In the genomic region with DNA sequence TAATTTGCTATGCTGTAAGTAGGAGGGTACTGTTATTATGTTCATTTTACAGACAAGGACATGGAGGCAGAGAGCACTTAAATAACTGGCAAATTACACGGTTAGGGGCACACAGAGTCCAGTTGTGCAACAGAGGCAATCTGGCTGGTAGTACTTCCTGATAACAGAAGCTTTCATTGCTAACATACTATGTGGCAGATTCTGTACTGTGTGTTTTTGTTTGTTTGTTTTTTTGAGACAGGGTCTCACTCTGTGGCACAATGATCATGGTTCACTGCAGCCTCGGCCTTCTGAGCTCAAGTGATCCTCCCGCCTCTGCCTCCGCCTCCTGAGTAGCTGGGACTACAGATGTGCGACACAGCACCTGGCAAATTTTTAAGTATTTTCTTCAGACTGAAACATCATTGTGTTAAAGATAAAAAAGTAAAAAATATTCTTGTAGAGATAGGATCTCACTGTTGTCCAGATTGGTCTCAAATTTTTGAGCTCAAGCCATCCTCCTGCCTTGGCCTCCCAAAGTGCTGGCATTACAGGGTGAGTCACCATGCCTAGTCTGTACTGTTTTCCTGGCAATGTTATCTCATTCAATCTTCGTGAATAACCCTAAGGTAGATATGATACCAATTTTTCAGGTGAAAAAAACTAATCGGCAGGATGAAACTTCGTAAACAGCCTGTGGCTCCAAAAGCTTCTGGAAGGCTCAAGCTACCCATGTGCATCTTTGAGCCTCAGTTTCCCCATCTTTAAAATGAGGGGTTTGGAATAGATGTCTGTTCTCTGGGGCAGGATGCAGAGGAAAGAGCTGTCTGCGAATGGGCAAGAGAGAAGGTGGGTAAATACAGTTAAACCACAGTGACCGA, we compare ENCODE assay signal across 8 cellular contexts. TPM values are rescaled to one million over a fixed set of nuclear protein-coding genes. Genes with fewer than 3 reads are reported as not detected.
A peak's percentile ranks its signal among the peaks of the same experiment; 100 is the strongest.
DNase-seq lines count a peak whose midpoint lies in the region; ATAC-seq and TF ChIP-seq lines count a peak whose summit lies in the region.

No MANE protein-coding gene starts in this region.

- H3K4me3 ChIP-seq in HCT116 (replicated peaks in 1 of 2; ENCODE audit: low read depth in 1 of 2, low read length in 2 of 2) (peak overlapping the region; percentile 71 to 78), esophagus (ENCODE audit: low read depth in 1 of 2, low read length in 2 of 2) (peak overlapping the region; percentile 84 to 97), gastrocnemius medialis (peak overlapping the region; percentile 69 to 96 (median 91))

- TF ChIP-seq RAD21 in HCT116 (IDR thresholded peaks at IDR 0.05; ENCODE audit: low read depth): no peak

- no peaks in the 10 kb centered on the region; the same call in 1 of the 2 replicates for H3K79me2 ChIP-seq in HCT116 (ENCODE audit: insufficient read depth, low read length)

- BruUV-seq in HCT116 (replicated peaks; lab: Mats Ljungman, UMichigan): TSS peak; percentile 95

- TF ChIP-seq CTCF in HCT116 (IDR thresholded peaks at IDR 0.05 in 2 of 3, conservative IDR thresholded peaks at IDR 0.05 in 1 of 3; ENCODE audit: borderline replicate concordance in 1 of 3, insufficient read depth in 1 of 3, low read depth in 2 of 3, low read length in 2 of 3): no peak
- TF ChIP-seq CTCF in gastrocnemius medialis (IDR thresholded peaks at IDR 0.05 in 4 of 5, conservative IDR thresholded peaks at IDR 0.05 in 1 of 5): no peak

- POLR2A ChIA-PET in HCT116 (lab: Charles Lee): interaction anchor here (1.0 to 2.1 kb wide), 4 partner anchors 8 to 78 kb away, joined by 3 to 15 read pairs (median 4); no protein-coding TSS in a partner anchor

- in situ Hi-C loops in gastrocnemius medialis (cut with MboI; ENCODE audit: low sequenced_read_pairs in 4 of 4): loop anchor here in 1 of 4 donors (10.0 kb wide), 1 partner anchor 201 kb away; the partner anchor contains the start of gene RPS13
- in situ Hi-C loops in G401 (cut with HindIII; ENCODE audit: low sequenced_read_pairs): no loop called here

- H3K36me3 ChIP-seq in HCT116 (ENCODE audit: control insufficient read depth in 1 of 2, insufficient read depth in 2 of 2, low read length in 2 of 2): no peaks in the 10 kb centered on the region
- H3K36me3 ChIP-seq in esophagus (ENCODE audit: control insufficient read depth in 2 of 2, insufficient read depth in 2 of 2, low read length in 1 of 2): no peaks in the 10 kb centered on the region
- no peaks in the 10 kb centered on the region for H3K36me3 ChIP-seq in gastrocnemius medialis

- peak overlapping the region; percentile 37 for H2AFZ ChIP-seq in HCT116 (ENCODE audit: low read depth, low read length, poor library complexity, severe bottlenecking)

- CTCF ChIA-PET in HCT116 (lab: Charles Lee): interaction anchor here (0.8 to 1.3 kb wide), 4 partner anchors 8 to 490 kb away, joined by 3 to 6 read pairs (median 3); no protein-coding TSS in a partner anchor

- DNase-seq in HCT116 (ENCODE audit: low read depth, low spot score) (no peak), SIG-M5 treated with dmso at 0.1 percent for 504 hours (lab: John Stamatoyannopoulos, UW; ENCODE audit: unreplicated experiment) (peak; percentile 85), gastrocnemius medialis (no peak), NCI-H187 treated with DMSO at 0.1 percent for 48 hours (lab: John Stamatoyannopoulos, UW) (no peak), G401 (ENCODE audit: low spot score) (no peak), ureter (ENCODE audit: low spot score) (no peak)

- RAD21 ChIA-PET in HCT116 (lab: Charles Lee; ENCODE audit: low non-redundant PET in 1 of 2, low total read pairs in 2 of 2, uncharacterized antibody in 2 of 2, unreplicated experiment in 2 of 2): no interaction called here

- H3K9me3 ChIP-seq in HCT116 (ENCODE audit: control insufficient read depth in 1 of 2, insufficient read depth in 1 of 2, low read depth in 1 of 2, low read length in 2 of 2) (no peaks in the 10 kb centered on the region), esophagus (ENCODE audit: control insufficient read depth in 2 of 2, insufficient read depth in 1 of 2, low read depth in 1 of 2, low read length in 1 of 2) (no peaks in the 10 kb centered on the region), gastrocnemius medialis (no peaks in the 10 kb centered on the region)

- no peaks in the 10 kb centered on the region for H3K27me3 ChIP-seq in HCT116 (ENCODE audit: insufficient read depth, low read length)
- H3K27me3 ChIP-seq in esophagus (ENCODE audit: control insufficient read depth in 1 of 2, insufficient read depth in 2 of 2, low read length in 2 of 2): no peaks in the 10 kb centered on the region
- no peaks in the 10 kb centered on the region for H3K27me3 ChIP-seq in gastrocnemius medialis

- no peak for ATAC-seq in HCT116
- no peak for ATAC-seq in gastrocnemius medialis
- ATAC-seq in HG02588 (IDR thresholded peaks at IDR 0.05; ENCODE audit: unreplicated experiment): no peak

- H3K9ac ChIP-seq in HCT116 (ENCODE audit: low read length): peak overlapping the region; percentile 69

- H3K9me2 ChIP-seq in HCT116 (ENCODE audit: insufficient read depth): no peaks in the 10 kb centered on the region

- H3K27ac ChIP-seq in HCT116 (ENCODE audit: low read depth, low read length) (peak overlapping the region; percentile 67), esophagus (ENCODE audit: low read depth in 2 of 2, low read length in 1 of 2) (peak overlapping the region; percentile 86 to 91), gastrocnemius medialis (peak overlapping the region; percentile 88 to 93 (median 88))

- intact Hi-C loops in HCT116 (cut with micrococcal nuclease) (no loop called here), gastrocnemius medialis (cut with DNase I; ENCODE audit: low total_unique reads) (loop anchor here (2.0 to 5.0 kb wide), 3 partner anchors 67 to 198 kb away; partner anchors contain the start of gene RPS13)

- peak overlapping the region; percentile 81 for H3K4me2 ChIP-seq in HCT116 (ENCODE audit: low read length)

- peaks cover 10 to 30% of the 10 kb centered on the region in 2 experiments; a peak in 3 of 4 replicates for H3K4me1 ChIP-seq in HCT116 (ENCODE audit: control insufficient read depth in 1 of 2, insufficient read depth in 2 of 2, low read length in 2 of 2)
- H3K4me1 ChIP-seq in esophagus (ENCODE audit: control insufficient read depth in 2 of 2, insufficient read depth in 2 of 2, low read length in 1 of 2): peaks cover 0 to 12% of the 10 kb centered on the region in 2 donors
- peaks cover 11 to 19% of the 10 kb centered on the region in 2 donors for H3K4me1 ChIP-seq in gastrocnemius medialis

- 57 to 61% methylated on average over 10 of the region's 10 CpGs for WGBS in esophagus, 2 donors

- TF ChIP-seq POLR2A in HCT116 (IDR thresholded peaks at IDR 0.05; ENCODE audit: borderline replicate concordance, extremely low read depth, insufficient read depth, insufficient read length) (no peak), gastrocnemius medialis (IDR thresholded peaks at IDR 0.05) (no peak)

- no peaks in the 10 kb centered on the region for H4K20me1 ChIP-seq in HCT116 (ENCODE audit: insufficient read depth)

TF ChIP-seq in HCT116, 20 proteins besides CTCF, POLR2A, EP300 and RAD21:
- TF ChIP-seq MAX (IDR thresholded peaks at IDR 0.05) (no peak), EGR1 (IDR thresholded peaks at IDR 0.05; ENCODE audit: low read depth) (no peak), CBX3 (IDR thresholded peaks at IDR 0.05; ENCODE audit: low read depth) (no peak), EZH2 (IDR thresholded peaks at IDR 0.05) (no peak), JUND (IDR thresholded peaks at IDR 0.05) (no peak), SRF (IDR thresholded peaks at IDR 0.05; ENCODE audit: low read depth) (no peak), POLR2AphosphoS5 (IDR thresholded peaks at IDR 0.05; ENCODE audit: low read depth, low read length) (no peak), ELF1 (IDR thresholded peaks at IDR 0.05; ENCODE audit: borderline replicate concordance, low read depth) (no peak)
- TF ChIP-seq, protein P1, sequence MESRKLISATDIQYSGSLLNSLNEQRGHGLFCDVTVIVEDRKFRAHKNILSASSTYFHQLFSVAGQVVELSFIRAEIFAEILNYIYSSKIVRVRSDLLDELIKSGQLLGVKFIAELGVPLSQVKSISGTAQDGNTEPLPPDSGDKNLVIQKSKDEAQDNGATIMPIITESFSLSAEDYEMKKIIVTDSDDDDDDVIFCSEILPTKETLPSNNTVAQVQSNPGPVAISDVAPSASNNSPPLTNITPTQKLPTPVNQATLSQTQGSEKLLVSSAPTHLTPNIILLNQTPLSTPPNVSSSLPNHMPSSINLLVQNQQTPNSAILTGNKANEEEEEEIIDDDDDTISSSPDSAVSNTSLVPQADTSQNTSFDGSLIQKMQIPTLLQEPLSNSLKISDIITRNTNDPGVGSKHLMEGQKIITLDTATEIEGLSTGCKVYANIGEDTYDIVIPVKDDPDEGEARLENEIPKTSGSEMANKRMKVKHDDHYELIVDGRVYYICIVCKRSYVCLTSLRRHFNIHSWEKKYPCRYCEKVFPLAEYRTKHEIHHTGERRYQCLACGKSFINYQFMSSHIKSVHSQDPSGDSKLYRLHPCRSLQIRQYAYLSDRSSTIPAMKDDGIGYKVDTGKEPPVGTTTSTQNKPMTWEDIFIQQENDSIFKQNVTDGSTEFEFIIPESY (IDR thresholded peaks at IDR 0.05; ENCODE audit: extremely low read depth, insufficient replicate concordance, low read length): no peak
TF ChIP-seq in HCT116: peak in this region for 0.

RNA-seq across cellular contexts. Expression of gene NUCB2, which starts 0.9 kb away (rescaled TPM):
- total RNA-seq in HCT116 (2021; ENCODE audit: unreplicated experiment) (40.6 TPM), gastrocnemius medialis (10 to 100 TPM; 15.1 to 59.1 (median 39.1) TPM), ureter (60.1 TPM)
- 23.4 TPM in 2 replicates for polyA plus RNA-seq in HCT116 (2012)
- 100 to 1,000 TPM; 174 to 326 TPM for polyA plus RNA-seq in esophagus
- total RNA-seq in G401 (2014; rRNA removed; shearing (Covaris generic)): 5.6 and 19.7 TPM in 2 replicates
